Comparison of ENCODE assay signal across 8 cellular contexts in the genomic region with DNA sequence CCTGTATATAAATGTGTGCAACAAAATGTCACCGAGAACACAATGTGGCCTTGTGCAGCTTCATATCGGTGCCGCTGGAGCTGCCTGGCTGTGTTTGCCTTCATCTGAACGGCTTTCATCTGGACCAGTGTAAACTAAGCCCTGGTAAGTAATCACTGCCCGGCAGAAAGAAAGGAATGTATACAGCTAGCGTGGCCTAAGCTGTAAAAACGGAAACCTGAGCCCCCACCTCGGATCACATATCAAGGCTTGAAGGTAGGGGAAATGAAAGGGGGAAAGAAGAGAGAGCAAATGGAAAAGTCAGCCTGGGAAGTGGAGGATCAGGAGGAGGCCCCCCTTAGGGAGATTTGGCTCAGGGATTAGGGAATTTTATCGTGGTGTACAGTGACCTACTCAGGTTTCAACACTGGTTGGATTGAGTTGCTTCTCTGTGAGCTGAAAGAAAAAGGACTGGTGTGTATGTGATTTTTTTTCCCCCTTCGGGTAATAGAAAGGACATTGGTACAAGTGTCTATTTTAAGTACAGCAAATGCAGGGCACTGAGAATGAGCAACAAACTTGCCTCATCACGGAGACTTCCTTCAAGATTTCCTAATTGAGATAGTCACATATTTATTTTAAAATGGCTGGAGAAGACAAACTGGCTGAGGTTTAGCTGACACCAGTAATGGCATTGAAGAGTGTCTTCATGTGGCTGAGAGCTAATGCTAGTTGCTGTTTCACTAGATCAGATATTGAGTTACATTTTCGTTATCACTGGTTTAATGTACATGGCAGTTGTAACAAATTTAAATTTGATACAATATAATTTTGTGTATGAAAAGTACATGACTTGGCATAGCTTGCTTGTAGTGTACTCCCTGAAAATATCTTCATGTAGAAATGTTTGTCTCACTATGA. TPM values are rescaled to one million over a fixed set of nuclear protein-coding genes. Genes with fewer than 3 reads are reported as not detected.
DNase-seq lines count a peak whose midpoint lies in the region; ATAC-seq, FAIRE-seq and TF ChIP-seq lines count a peak whose summit lies in the region.

No MANE protein-coding gene starts in this region.

- no peak for TF ChIP-seq POLR2A in suprapubic skin (IDR thresholded peaks at IDR 0.05)

- H3K27me3 ChIP-seq in suprapubic skin, result peaks cover 36% of the 10 kb centered on the region

- no peak for FAIRE-seq in D721Med (lab: Jason Lieb, UNC)

- intact Hi-C loops in left colon (cut with DNase I, micrococcal nuclease), result no loop called here

- no peak for TF ChIP-seq CTCF in suprapubic skin (IDR thresholded peaks at IDR 0.05)
- no peak for TF ChIP-seq CTCF in D721Med (IDR thresholded peaks at IDR 0.05; ENCODE audit: insufficient read depth, missing control alignments)

- no peak for TF ChIP-seq EP300 in suprapubic skin (IDR thresholded peaks at IDR 0.05)

- H3K9me3 ChIP-seq in suprapubic skin, result no peaks in the 10 kb centered on the region

- H3K36me3 ChIP-seq in suprapubic skin, result no peaks in the 10 kb centered on the region

- DNase-seq in NCI-H1092 (lab: John Stamatoyannopoulos, UW) (peak; percentile 42), SW480 (ENCODE audit: low spot score) (peak; percentile 61), hippocampal formation (lab: John Stamatoyannopoulos, UW) (peak; percentile 33 to 67), substantia nigra (lab: John Stamatoyannopoulos, UW) (peak in 29 of 49 donors; percentile 8 to 67 (median 30)), left colon (no peak), suprapubic skin (ENCODE audit: low spot score in 2 of 2) (no peak), D721Med (ENCODE audit: insufficient read length, low spot score) (no peak)

- H3K4me3 ChIP-seq in suprapubic skin, result no peak overlapping the region

- ATAC-seq in left colon (no peak), GM19463 (IDR thresholded peaks at IDR 0.05; ENCODE audit: unreplicated experiment) (no peak)

- WGBS in suprapubic skin, result 58% methylated on average over 12 of the region's 12 CpGs

- H3K4me1 ChIP-seq in suprapubic skin, result peaks cover 38% of the 10 kb centered on the region

- H3K27ac ChIP-seq in substantia nigra (ENCODE audit: low read depth, low read length, poor library complexity, severe bottlenecking) (peak overlapping the region; percentile 87), suprapubic skin (no peak overlapping the region)

RNA-seq across cellular contexts. Expression of gene SOBP, which starts 3.5 kb away (rescaled TPM):
- total RNA-seq in left colon (1 to 10 TPM in 1 of 2 donors, under 1 TPM in 1; 0.70 to 4.6 TPM), suprapubic skin (1 to 10 TPM in 1 of 4 donors, under 1 TPM in 3; 0.26 to 1.5 (median 0.55) TPM)

RNA-seq across cellular contexts. Expression of gene PDSS2, which starts 34.0 kb away (rescaled TPM):
- 10 to 100 TPM; 22.5 to 29.4 TPM for total RNA-seq in left colon
- total RNA-seq in suprapubic skin, result 10 to 100 TPM in 3 of 4 donors, 1 to 10 TPM in 1; 4.3 to 14.7 (median 12.1) TPM

Comparison
In these comparisons a context has a peak if more than half of its experiments do, and no peak if none do; other contexts are left out.
1. DNase-seq: peak in NCI-H1092 (single experiment), SW480 (single experiment), hippocampal formation (2 of 2) and substantia nigra (29 of 49); none in left colon (0 of 2), suprapubic skin (0 of 2) and D721Med (single experiment).